In the genomic region with DNA sequence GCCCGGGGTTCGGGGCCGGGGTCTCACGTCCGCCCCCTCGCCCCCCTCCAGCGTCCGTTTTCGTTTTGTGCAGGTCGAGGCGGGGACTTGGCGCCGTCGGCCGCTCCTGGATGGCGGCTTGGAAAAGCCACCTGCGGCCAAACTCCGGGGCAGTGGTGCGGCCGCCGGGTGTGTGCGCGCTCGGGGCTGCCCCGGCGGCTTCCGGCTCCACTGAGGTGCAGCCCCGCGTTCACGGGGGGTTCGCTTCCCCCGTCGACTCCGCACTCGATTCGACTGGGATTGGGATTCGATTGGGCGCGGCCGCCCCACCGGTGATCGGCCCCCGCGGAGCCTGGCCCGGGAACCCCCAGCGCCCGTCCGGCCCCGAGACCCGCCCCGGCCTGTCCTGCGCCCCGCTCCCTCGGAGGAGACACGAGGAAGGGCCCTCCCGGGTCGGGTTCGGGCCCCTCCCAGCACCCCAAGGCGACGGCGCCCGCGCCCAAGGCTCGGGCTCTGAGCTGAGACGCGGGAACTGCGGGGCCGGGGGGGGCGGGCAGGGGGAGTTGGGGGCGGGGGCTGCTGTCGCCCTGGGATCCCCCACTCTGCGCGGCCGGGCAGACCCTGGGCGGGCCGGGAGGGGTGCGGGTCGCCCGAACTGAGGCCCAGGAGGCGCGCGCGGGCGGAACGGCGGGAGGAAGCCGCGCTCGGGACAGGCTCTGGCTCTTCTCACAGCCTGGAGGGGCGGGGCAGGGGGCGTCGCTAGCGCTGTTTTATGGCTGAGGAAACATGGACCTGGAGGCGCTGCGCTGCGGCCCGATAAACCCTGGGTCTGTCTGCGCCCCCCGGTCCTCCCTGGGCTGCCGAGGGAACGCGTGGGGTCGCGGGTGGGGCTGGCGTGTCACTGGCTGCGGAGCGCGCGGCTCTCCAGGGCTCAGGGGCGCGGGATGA, we compare ENCODE assay signal across 1 cellular context.
TF ChIP-seq lines count a peak whose summit lies in the region.

No MANE protein-coding gene starts in this region.

TF ChIP-seq in SK-N-SH treated with all-trans-retinoic acid at 6 μM for 48 hours, 23 proteins besides CTCF, POLR2A, EP300 and RAD21 (continued from another document):
- TF ChIP-seq, protein P1, sequence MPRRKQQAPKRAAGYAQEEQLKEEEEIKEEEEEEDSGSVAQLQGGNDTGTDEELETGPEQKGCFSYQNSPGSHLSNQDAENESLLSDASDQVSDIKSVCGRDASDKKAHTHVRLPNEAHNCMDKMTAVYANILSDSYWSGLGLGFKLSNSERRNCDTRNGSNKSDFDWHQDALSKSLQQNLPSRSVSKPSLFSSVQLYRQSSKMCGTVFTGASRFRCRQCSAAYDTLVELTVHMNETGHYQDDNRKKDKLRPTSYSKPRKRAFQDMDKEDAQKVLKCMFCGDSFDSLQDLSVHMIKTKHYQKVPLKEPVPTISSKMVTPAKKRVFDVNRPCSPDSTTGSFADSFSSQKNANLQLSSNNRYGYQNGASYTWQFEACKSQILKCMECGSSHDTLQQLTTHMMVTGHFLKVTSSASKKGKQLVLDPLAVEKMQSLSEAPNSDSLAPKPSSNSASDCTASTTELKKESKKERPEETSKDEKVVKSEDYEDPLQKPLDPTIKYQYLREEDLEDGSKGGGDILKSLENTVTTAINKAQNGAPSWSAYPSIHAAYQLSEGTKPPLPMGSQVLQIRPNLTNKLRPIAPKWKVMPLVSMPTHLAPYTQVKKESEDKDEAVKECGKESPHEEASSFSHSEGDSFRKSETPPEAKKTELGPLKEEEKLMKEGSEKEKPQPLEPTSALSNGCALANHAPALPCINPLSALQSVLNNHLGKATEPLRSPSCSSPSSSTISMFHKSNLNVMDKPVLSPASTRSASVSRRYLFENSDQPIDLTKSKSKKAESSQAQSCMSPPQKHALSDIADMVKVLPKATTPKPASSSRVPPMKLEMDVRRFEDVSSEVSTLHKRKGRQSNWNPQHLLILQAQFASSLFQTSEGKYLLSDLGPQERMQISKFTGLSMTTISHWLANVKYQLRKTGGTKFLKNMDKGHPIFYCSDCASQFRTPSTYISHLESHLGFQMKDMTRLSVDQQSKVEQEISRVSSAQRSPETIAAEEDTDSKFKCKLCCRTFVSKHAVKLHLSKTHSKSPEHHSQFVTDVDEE (CRISPR knock-in tag; IDR thresholded peaks at IDR 0.05), result no peak
- TF ChIP-seq OSR1 (CRISPR knock-in tag; IDR thresholded peaks at IDR 0.05) (no peak), ZNF70 (CRISPR knock-in tag; IDR thresholded peaks at IDR 0.05) (no peak), RARB (CRISPR knock-in tag; IDR thresholded peaks at IDR 0.05) (no peak), ZNF8 (CRISPR knock-in tag; IDR thresholded peaks at IDR 0.05) (no peak), ZC3H10 (CRISPR knock-in tag; IDR thresholded peaks at IDR 0.05) (no peak), ESRRG (CRISPR knock-in tag; IDR thresholded peaks at IDR 0.05) (no peak), GLIS3 (CRISPR knock-in tag; IDR thresholded peaks at IDR 0.05) (no peak), BACH2 (CRISPR knock-in tag; IDR thresholded peaks at IDR 0.05; ENCODE audit: borderline replicate concordance) (no peak), TCF4 (CRISPR knock-in tag; IDR thresholded peaks at IDR 0.05; ENCODE audit: borderline replicate concordance) (no peak), TOX (CRISPR knock-in tag; IDR thresholded peaks at IDR 0.05; ENCODE audit: borderline replicate concordance) (no peak)
- TF ChIP-seq, protein P2, sequence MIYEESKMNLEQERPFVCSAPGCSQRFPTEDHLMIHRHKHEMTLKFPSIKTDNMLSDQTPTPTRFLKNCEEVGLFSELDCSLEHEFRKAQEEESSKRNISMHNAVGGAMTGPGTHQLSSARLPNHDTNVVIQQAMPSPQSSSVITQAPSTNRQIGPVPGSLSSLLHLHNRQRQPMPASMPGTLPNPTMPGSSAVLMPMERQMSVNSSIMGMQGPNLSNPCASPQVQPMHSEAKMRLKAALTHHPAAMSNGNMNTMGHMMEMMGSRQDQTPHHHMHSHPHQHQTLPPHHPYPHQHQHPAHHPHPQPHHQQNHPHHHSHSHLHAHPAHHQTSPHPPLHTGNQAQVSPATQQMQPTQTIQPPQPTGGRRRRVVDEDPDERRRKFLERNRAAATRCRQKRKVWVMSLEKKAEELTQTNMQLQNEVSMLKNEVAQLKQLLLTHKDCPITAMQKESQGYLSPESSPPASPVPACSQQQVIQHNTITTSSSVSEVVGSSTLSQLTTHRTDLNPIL (CRISPR knock-in tag; IDR thresholded peaks at IDR 0.05; ENCODE audit: low read depth), result no peak
TF ChIP-seq in SK-N-SH treated with all-trans-retinoic acid at 6 μM for 48 hours: peak in this region for 0.
